ENCODE assay signal across 2 cellular contexts in the genomic region with DNA sequence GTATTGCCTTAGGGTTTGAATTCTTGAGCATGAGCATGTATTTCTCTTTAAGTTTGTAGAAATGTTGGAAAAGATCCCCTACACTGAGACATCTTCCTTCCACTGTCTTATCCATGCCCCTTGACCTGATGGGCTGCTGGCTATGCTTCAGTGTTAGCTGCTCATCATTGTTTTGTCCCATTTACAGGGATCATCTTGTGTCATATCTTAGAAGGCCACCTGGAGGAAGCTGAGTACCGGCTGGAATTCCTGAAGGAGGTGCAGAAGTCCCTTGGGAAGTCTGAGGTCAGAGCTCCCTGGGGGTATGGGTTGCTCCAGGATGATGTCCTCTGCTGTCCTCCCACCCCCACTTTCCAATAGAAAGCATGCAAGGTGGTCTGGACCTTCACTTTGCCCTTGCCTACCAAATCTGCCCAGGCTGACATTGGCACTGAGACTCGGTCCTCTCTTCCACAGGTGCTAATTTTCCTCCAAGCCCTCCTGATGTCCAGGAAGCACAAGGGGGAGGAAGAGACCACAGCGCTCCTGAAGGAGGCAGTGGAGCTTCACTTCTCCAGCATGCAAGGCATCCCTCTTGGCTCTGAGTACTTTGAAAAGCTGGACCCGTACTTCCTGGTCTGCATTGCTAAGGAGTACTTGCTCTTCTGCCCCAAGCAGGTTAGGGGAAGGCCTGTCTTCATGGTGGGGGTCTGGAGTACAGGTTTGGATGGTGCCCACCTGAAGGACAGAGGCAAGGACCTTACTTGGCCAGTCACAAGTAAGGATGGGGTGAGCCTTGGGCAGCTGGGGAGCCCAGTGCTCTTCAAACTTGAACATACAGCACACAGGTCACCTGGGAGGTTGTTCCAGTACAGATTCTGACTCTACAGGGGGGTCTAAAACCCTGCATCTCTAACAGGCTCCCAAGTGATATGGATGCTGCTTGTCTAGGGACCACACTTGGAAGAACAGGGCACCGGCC.
TF ChIP-seq lines count a peak whose summit lies in the region.

No MANE protein-coding gene starts in this region.

TF ChIP-seq in Ishikawa, 13 proteins besides CTCF, POLR2A, EP300 and RAD21:
- no peak for TF ChIP-seq TEAD4 (IDR thresholded peaks at IDR 0.05)
- TF ChIP-seq TCF12 (IDR thresholded peaks at IDR 0.05; ENCODE audit: low read depth) = no peak
- TF ChIP-seq, protein P1, sequence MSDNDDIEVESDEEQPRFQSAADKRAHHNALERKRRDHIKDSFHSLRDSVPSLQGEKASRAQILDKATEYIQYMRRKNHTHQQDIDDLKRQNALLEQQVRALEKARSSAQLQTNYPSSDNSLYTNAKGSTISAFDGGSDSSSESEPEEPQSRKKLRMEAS (IDR thresholded peaks at IDR 0.05) = no peak
- TF ChIP-seq, protein P2, sequence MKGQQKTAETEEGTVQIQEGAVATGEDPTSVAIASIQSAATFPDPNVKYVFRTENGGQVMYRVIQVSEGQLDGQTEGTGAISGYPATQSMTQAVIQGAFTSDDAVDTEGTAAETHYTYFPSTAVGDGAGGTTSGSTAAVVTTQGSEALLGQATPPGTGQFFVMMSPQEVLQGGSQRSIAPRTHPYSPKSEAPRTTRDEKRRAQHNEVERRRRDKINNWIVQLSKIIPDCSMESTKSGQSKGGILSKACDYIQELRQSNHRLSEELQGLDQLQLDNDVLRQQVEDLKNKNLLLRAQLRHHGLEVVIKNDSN (IDR thresholded peaks at IDR 0.05) = no peak
- TF ChIP-seq EGR1 (IDR thresholded peaks at IDR 0.05) = no peak
- TF ChIP-seq TAF1 (IDR thresholded peaks at IDR 0.05; ENCODE audit: low read depth) = no peak
- no peak for TF ChIP-seq NFIC (IDR thresholded peaks at IDR 0.05)
- no peak for TF ChIP-seq ZBTB7A (IDR thresholded peaks at IDR 0.05; ENCODE audit: low read depth)

TF ChIP-seq in H1, 55 proteins besides CTCF, POLR2A, EP300 and RAD21:
- TF ChIP-seq SP4 (IDR thresholded peaks at IDR 0.05; ENCODE audit: low read length) = no peak
- TF ChIP-seq TAF7 (optimal IDR thresholded peaks at IDR 0.05; ENCODE audit: borderline replicate concordance, low read depth, low read length) = no peak
- TF ChIP-seq RNF2 (IDR thresholded peaks at IDR 0.05; ENCODE audit: borderline replicate concordance, low read depth, low read length, missing control alignments, poor library complexity, severe bottlenecking) = no peak
- no peak for TF ChIP-seq YY1 (IDR thresholded peaks at IDR 0.05; ENCODE audit: low read depth, low read length)
- TF ChIP-seq ASH2L (IDR thresholded peaks at IDR 0.05; ENCODE audit: low read length) = no peak
- no peak for TF ChIP-seq PHF8 (conservative IDR thresholded peaks at IDR 0.05; ENCODE audit: low read depth, low read length)
- no peak for TF ChIP-seq HDAC6 (IDR thresholded peaks at IDR 0.05; ENCODE audit: low read depth, low read length)
- no peak for TF ChIP-seq FOSL1 (IDR thresholded peaks at IDR 0.05; ENCODE audit: insufficient read depth, low read depth, low read length)
- TF ChIP-seq SP2 (IDR thresholded peaks at IDR 0.05; ENCODE audit: low read length) = no peak
